Comparison of ENCODE assay signal across 18 cellular contexts in genomic region chr4:16218950-16219349, GRCh38. TPM values are rescaled to one million over a fixed set of nuclear protein-coding genes. Genes with fewer than 3 reads are reported as not detected.
DNase-seq lines count a peak whose midpoint lies in the region; ATAC-seq, FAIRE-seq and TF ChIP-seq lines count a peak whose summit lies in the region.
"Had no signal": no experiment of that assay in that cellular context is flagged by ENCODE, and none has a peak within 500 bp of the region (broad histone marks: within the 10 kb centered on the region; RNA-seq: fewer than 3 reads in every experiment).

No MANE protein-coding gene starts in this region.

- intact Hi-C loops in MCF 10A (cut with micrococcal nuclease) (no loop called here), mammary epithelial cell (cut with micrococcal nuclease) (no loop called here), K562 (cut with micrococcal nuclease) (no loop called here), left lung (cut with DNase I) (no loop called here)

- TF ChIP-seq CTCF in MCF 10A (IDR thresholded peaks at IDR 0.05; ENCODE audit: unreplicated experiment) (no peak), mammary epithelial cell (conservative IDR thresholded peaks at IDR 0.05 in 1 of 2, IDR thresholded peaks at IDR 0.05 in 1 of 2; ENCODE audit: extremely low read depth in 1 of 2, insufficient read depth in 1 of 2, low read depth in 1 of 2, low read length in 2 of 2) (no peak), K562 (IDR thresholded peaks at IDR 0.05 in 2 of 3, conservative IDR thresholded peaks at IDR 0.05 in 1 of 3; ENCODE audit: insufficient read depth in 2 of 3, low read depth in 1 of 3, low read length in 3 of 3) (no peak), left lung (IDR thresholded peaks at IDR 0.05) (no peak)

- no peaks in the 10 kb centered on the region for H3K27me3 ChIP-seq in mammary epithelial cell (ENCODE audit: insufficient read depth, low read length)
- H3K27me3 ChIP-seq in K562 (ENCODE audit: control insufficient read depth in 2 of 2, insufficient read depth in 2 of 2, low read length in 2 of 2) = no peaks in the 10 kb centered on the region
- H3K27me3 ChIP-seq in left lung = no peaks in the 10 kb centered on the region

- H3K4me2 ChIP-seq in mammary epithelial cell (ENCODE audit: insufficient read depth, low read depth, low read length) (no peak overlapping the region), K562 (ENCODE audit: insufficient read depth, low read length) (no peak overlapping the region)

- H3K9ac ChIP-seq in mammary epithelial cell (ENCODE audit: insufficient read depth, low read length) = no peak overlapping the region
- no peak overlapping the region for H3K9ac ChIP-seq in K562 (ENCODE audit: insufficient read depth in 1 of 2, low read depth in 2 of 2, low read length in 2 of 2)
- H3K9ac ChIP-seq: BLaER1 treated with 17β-estradiol and CSF1 and Interleukin-3, amounts not matched to agents 10 nM and 100 nM had no signal

- no peaks in the 10 kb centered on the region for H3K4me1 ChIP-seq in mammary epithelial cell (ENCODE audit: insufficient read depth, low read length)
- H3K4me1 ChIP-seq in K562 (replicated peaks in 1 of 2; ENCODE audit: control insufficient read depth in 2 of 2, insufficient read depth in 2 of 2, low read length in 2 of 2) = peaks cover 0 to 6% of the 10 kb centered on the region in 2 experiments; a peak in 2 of 5 replicates
- H3K4me1 ChIP-seq in left lung = peaks cover 14 to 52% of the 10 kb centered on the region in 2 donors

- no peaks in the 10 kb centered on the region for H4K20me1 ChIP-seq in mammary epithelial cell (ENCODE audit: insufficient read depth, low read length)
- peaks cover 12% of the 10 kb centered on the region; the same call in 1 of the 2 replicates for H4K20me1 ChIP-seq in K562 (replicated peaks; ENCODE audit: control insufficient read depth, insufficient read depth, low read length)

- H3K36me3 ChIP-seq in mammary epithelial cell (ENCODE audit: insufficient read depth, low read length) = no peaks in the 10 kb centered on the region
- peaks cover 17% of the 10 kb centered on the region; the same call in 1 of the 3 replicates for H3K36me3 ChIP-seq in K562 (ENCODE audit: control insufficient read depth, insufficient read depth, low read length)
- no peaks in the 10 kb centered on the region for H3K36me3 ChIP-seq in left lung

- dilution Hi-C loops in mammary epithelial cell (cut with HindIII; ENCODE audit: low sequenced_read_pairs) = no loop called here

- ATAC-seq in K562 = no peak
- ATAC-seq in left lung = peak; percentile 10
- no peak for ATAC-seq in HG02870 (IDR thresholded peaks at IDR 0.05; ENCODE audit: unreplicated experiment)
- ATAC-seq in activated CD4-positive, CD25-positive, alpha-beta regulatory T cell treated with anti-CD3 and anti-CD28 coated beads, Interleukin-2, amount 50 U/mL, for 24 hours = no peak

- H3K4me3 ChIP-seq in mammary epithelial cell (replicated peaks in 1 of 3; ENCODE audit: insufficient read depth in 1 of 3, low read depth in 2 of 3, low read length in 3 of 3) (no peak overlapping the region), K562 (no peak overlapping the region), left lung (no peak overlapping the region)
- H3K4me3 ChIP-seq: BLaER1 treated with 17β-estradiol and CSF1 and Interleukin-3, amounts not matched to agents 10 nM and 100 nM had no signal

- no peak for DNase-seq in MCF 10A (ENCODE audit: unreplicated experiment)
- DNase-seq in mammary epithelial cell = no peak
- no peak for DNase-seq in K562 (ENCODE audit: extremely low read depth in 1 of 4, low spot score in 3 of 4)
- DNase-seq in left lung = no peak
- no peak for DNase-seq in activated CD4-positive, alpha-beta memory T cell treated with anti-CD3 and anti-CD28 coated beads, Interleukin-2, amount 10 ng/mL, durations not matched to agents 7 days and 5 days
- DNase-seq: 8988T; CD8-positive, alpha-beta memory T cell; COR-L47; DMS 273 treated with DMSO at 0.1 percent for 48 hours; DMS53; DND-41; EL; H9 had no signal

- TF ChIP-seq EP300 in K562 (IDR thresholded peaks at IDR 0.05; ENCODE audit: low read length) = no peak

- in situ Hi-C loops in mammary epithelial cell (cut with MboI; ENCODE audit: low sequenced_read_pairs in 2 of 2) = no loop called here
- in situ Hi-C loops in K562 (cut with MboI) = no loop called here

- H3K27ac ChIP-seq in mammary epithelial cell (ENCODE audit: insufficient read depth, low read depth, low read length) (no peak overlapping the region), K562 (ENCODE audit: extremely low read depth, low read depth, low read length) (no peak overlapping the region), left lung (no peak overlapping the region)
- H3K27ac ChIP-seq: BLaER1 treated with 17β-estradiol and CSF1 and Interleukin-3, amounts not matched to agents 10 nM and 100 nM had no signal

- H3K27ac Mint-ChIP-seq in MCF 10A (ENCODE audit: low read depth, unreplicated experiment) = peak overlapping the region; percentile 40
- no peak overlapping the region for H3K27ac Mint-ChIP-seq in activated CD4-positive, alpha-beta memory T cell treated with anti-CD3 and anti-CD28 coated beads, Interleukin-2, amount 10 ng/mL, durations not matched to agents 7 days and 5 days
- H3K27ac Mint-ChIP-seq: CD8-positive, alpha-beta memory T cell; H9 had no signal

- H2AFZ ChIP-seq in mammary epithelial cell (ENCODE audit: low read depth, low read length) = no peak overlapping the region
- no peak overlapping the region for H2AFZ ChIP-seq in K562 (ENCODE audit: low read depth, low read length)

- POLR2A ChIA-PET in MCF 10A (lab: Yijun Ruan, JAX) = interaction anchor here (0.6 kb wide), 1 partner anchor 11 kb away, joined by 3 read pairs; no protein-coding TSS in a partner anchor
- POLR2A ChIA-PET in K562 (lab: Yijun Ruan, JAX) = interaction anchor here (1.0 kb wide), 1 partner anchor 9 kb away, joined by 5 read pairs; no protein-coding TSS in a partner anchor
- POLR2A ChIA-PET in activated CD4-positive, alpha-beta memory T cell treated with anti-CD3 and anti-CD28 coated beads, Interleukin-2, amount 10 ng/mL, durations not matched to agents 7 days and 5 days (lab: Charles Lee) = interaction anchor here (0.9 to 1.9 kb wide), 2 partner anchors 9 to 15 kb away, joined by 3 to 7 read pairs; no protein-coding TSS in a partner anchor

- BruUV-seq in MCF 10A (replicated peaks; lab: Mats Ljungman, UMichigan) = no TSS peak
- no TSS peak for BruUV-seq in mammary epithelial cell (replicated peaks; lab: Mats Ljungman, UMichigan)
- no TSS peak for BruUV-seq in K562 (replicated peaks; lab: Mats Ljungman, UMichigan)

- H3K9me1 ChIP-seq in K562 (ENCODE audit: control insufficient read depth, insufficient read depth, low read length) = no peaks in the 10 kb centered on the region

- no peak for FAIRE-seq in K562 (lab: Jason Lieb, UNC)
- FAIRE-seq: GM19239, H1 had no signal

- H3K9me3 Mint-ChIP-seq in MCF 10A (ENCODE audit: unreplicated experiment) = no peaks in the 10 kb centered on the region
- no peaks in the 10 kb centered on the region for H3K9me3 Mint-ChIP-seq in activated CD4-positive, alpha-beta memory T cell treated with anti-CD3 and anti-CD28 coated beads, Interleukin-2, amount 10 ng/mL, durations not matched to agents 7 days and 5 days
- H3K9me3 Mint-ChIP-seq: CD8-positive, alpha-beta memory T cell; H9 had no signal

- TF ChIP-seq POLR2A in K562 (conservative IDR thresholded peaks at IDR 0.05) = no peak

- no peaks in the 10 kb centered on the region for H3K9me3 ChIP-seq in mammary epithelial cell (replicated peaks; ENCODE audit: insufficient read depth, low read length)
- no peaks in the 10 kb centered on the region for H3K9me3 ChIP-seq in K562 (replicated peaks; ENCODE audit: control insufficient read depth, insufficient read depth, low read depth, low read length)
- no peaks in the 10 kb centered on the region for H3K9me3 ChIP-seq in left lung
- H3K9me3 ChIP-seq: BLaER1 treated with 17β-estradiol and CSF1 and Interleukin-3, amounts not matched to agents 10 nM and 100 nM had no signal

- H3K4me3 Mint-ChIP-seq in MCF 10A (ENCODE audit: unreplicated experiment) = no peak overlapping the region
- H3K4me3 Mint-ChIP-seq in activated CD4-positive, alpha-beta memory T cell treated with anti-CD3 and anti-CD28 coated beads, Interleukin-2, amount 10 ng/mL, durations not matched to agents 7 days and 5 days = no peak overlapping the region
- H3K4me3 Mint-ChIP-seq: CD8-positive, alpha-beta memory T cell; H9 had no signal

- CTCF ChIA-PET in MCF 10A (lab: Yijun Ruan, JAX) (interaction anchor here (0.6 to 2.0 kb wide), 7 partner anchors 13 to 225 kb away, joined by 3 to 10 read pairs (median 4); no protein-coding TSS in a partner anchor), mammary epithelial cell (lab: Charles Lee; ENCODE audit: low non-redundant PET) (no interaction called here), K562 (lab: Yijun Ruan, JAX; ENCODE audit: low intra/inter-chr PET ratio) (no interaction called here)
- CTCF ChIA-PET in activated CD4-positive, alpha-beta memory T cell treated with anti-CD3 and anti-CD28 coated beads, Interleukin-2, amount 10 ng/mL, durations not matched to agents 7 days and 5 days (lab: Charles Lee) = interaction anchor here (2.2 to 2.3 kb wide), 2 partner anchors 10 to 13 kb away, joined by 8 to 18 read pairs; no protein-coding TSS in a partner anchor

- H3K36me3 Mint-ChIP-seq in MCF 10A (ENCODE audit: insufficient read depth, unreplicated experiment) = no peaks in the 10 kb centered on the region
- peaks cover 47% of the 10 kb centered on the region for H3K36me3 Mint-ChIP-seq in activated CD4-positive, alpha-beta memory T cell treated with anti-CD3 and anti-CD28 coated beads, Interleukin-2, amount 10 ng/mL, durations not matched to agents 7 days and 5 days (ENCODE audit: low read depth)

- H3K27me3 Mint-ChIP-seq in MCF 10A (ENCODE audit: insufficient read depth, unreplicated experiment) = no peaks in the 10 kb centered on the region
- H3K27me3 Mint-ChIP-seq in activated CD4-positive, alpha-beta memory T cell treated with anti-CD3 and anti-CD28 coated beads, Interleukin-2, amount 10 ng/mL, durations not matched to agents 7 days and 5 days = no peaks in the 10 kb centered on the region
- H3K27me3 Mint-ChIP-seq: CD8-positive, alpha-beta memory T cell had no signal

- TF ChIP-seq RAD21 in K562 (CRISPR knock-in tag; conservative IDR thresholded peaks at IDR 0.05 in 1 of 2, IDR thresholded peaks at IDR 0.05 in 1 of 2) = no peak

- peaks cover 36% of the 10 kb centered on the region for H3K4me1 Mint-ChIP-seq in MCF 10A (ENCODE audit: insufficient read depth, unreplicated experiment)
- peaks cover 55% of the 10 kb centered on the region for H3K4me1 Mint-ChIP-seq in activated CD4-positive, alpha-beta memory T cell treated with anti-CD3 and anti-CD28 coated beads, Interleukin-2, amount 10 ng/mL, durations not matched to agents 7 days and 5 days

- H3K79me2 ChIP-seq in mammary epithelial cell (ENCODE audit: insufficient read depth, low read length) = peaks cover 50% of the 10 kb centered on the region
- peaks cover 94% of the 10 kb centered on the region for H3K79me2 ChIP-seq in K562 (ENCODE audit: control insufficient read depth, insufficient read depth, low read length)

RNA-seq across cellular contexts. Expression of gene TAPT1, which starts 7.3 kb away (rescaled TPM):
- 22.0 and 27.8 TPM in 2 replicates for total RNA-seq in MCF 10A (2022)
- 10 to 100 TPM; 16.2 to 21.1 TPM for total RNA-seq in mammary epithelial cell
- 7.8 TPM for polyA plus RNA-seq in mammary epithelial cell
- polyA minus RNA-seq in mammary epithelial cell = 7.9 TPM
- total RNA-seq in K562 (2011; cell fraction: chromatin; rRNA removed; ENCODE audit: low replicate concordance) = 55.5 and 117 TPM in 2 replicates
- total RNA-seq in K562 (2011; cell fraction: nucleolus; rRNA removed) = 30.7 and 36.2 TPM in 2 replicates
- total RNA-seq in K562 (2011; cell fraction: nucleoplasm; rRNA removed) = 54.6 and 84.4 TPM in 2 replicates
- total RNA-seq in K562 (2014; rRNA removed) = 10.2 and 10.3 TPM in 2 replicates
- 28.6 and 28.7 TPM in 2 replicates for total RNA-seq in K562 (2014; rRNA removed; fragmentation: Illumina TruSeq; extraction: Trizol)
- 19.9 and 22.7 TPM in 2 replicates for total RNA-seq in K562 (2015; rRNA removed; fragmentation: Illumina TruSeq; extraction: Trizol)
- total RNA-seq in K562 (2021) = 20.9 and 27.6 TPM in 2 replicates
- polyA plus RNA-seq in K562 (2011; rRNA removed) = 35.0 and 36.7 TPM in 2 replicates
- polyA plus RNA-seq in K562 (2011; cell fraction: cytosol; rRNA removed) = 9.9 and 17.5 TPM in 2 replicates
- polyA plus RNA-seq in K562 (2011; cell fraction: nucleus; rRNA removed) = 34.8 and 53.3 TPM in 2 replicates
- polyA plus RNA-seq in K562 (2012) = 9.3 and 24.5 TPM in 2 replicates
- 18.5 and 20.7 TPM in 2 replicates for polyA plus RNA-seq in K562 (2014; fragmentation: Illumina TruSeq; extraction: Trizol)
- polyA plus RNA-seq in K562 (2014; fragmentation: Nextera tagmentation; extraction: Ambion mirVana) = 1 to 10 TPM; 1.6 to 2.7 TPM
- polyA plus RNA-seq in K562 (2014; rRNA removed) = 15.2 and 16.6 TPM in 2 replicates
- 47.2 and 58.1 TPM in 2 replicates for polyA minus RNA-seq in K562 (2011; rRNA and poly(A)+ RNA removed)
- 11.8 and 18.6 TPM in 2 replicates for polyA minus RNA-seq in K562 (2011; cell fraction: cytosol; rRNA and poly(A)+ RNA removed)
- polyA minus RNA-seq in K562 (2011; cell fraction: nucleus; rRNA and poly(A)+ RNA removed) = 31.8 and 78.0 TPM in 2 replicates
- total RNA-seq in left lung = 10 to 100 TPM; 42.9 to 60.4 TPM
- total RNA-seq in activated CD4-positive, alpha-beta memory T cell treated with anti-CD3 and anti-CD28 coated beads, Interleukin-2, amount 10 ng/mL, durations not matched to agents 7 days and 5 days = 10 to 100 TPM; 44.2 to 52.6 TPM

Comparison
In these comparisons a context has a peak if more than half of its experiments do, and no peak if none do; other contexts are left out.
1. CTCF ChIA-PET loops: an anchor here in MCF 10A (0.6 to 2.0 kb wide) and activated CD4-positive, alpha-beta memory T cell treated with anti-CD3 and anti-CD28 coated beads, Interleukin-2, amount 10 ng/mL, durations not matched to agents 7 days and 5 days (2.2 to 2.3 kb wide); none called in mammary epithelial cell and K562.